Comparison of ENCODE assay signal across 9 cellular contexts in the genomic region with DNA sequence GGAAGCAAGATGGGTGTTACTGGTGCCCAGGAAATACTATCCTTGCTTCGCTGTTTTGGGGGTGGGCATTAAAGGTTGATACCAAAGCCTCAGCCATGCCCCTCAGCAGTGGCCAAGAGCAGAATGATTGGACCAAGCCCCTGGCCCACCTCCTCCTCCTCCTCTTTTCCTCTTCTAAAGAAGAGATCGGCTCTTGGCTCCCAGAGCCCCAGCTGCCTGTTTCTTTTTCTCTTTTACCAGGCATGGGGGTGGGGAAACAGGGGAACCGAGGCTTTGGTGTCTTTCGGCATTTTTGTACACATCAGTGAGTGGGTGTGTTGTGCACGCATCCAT. TPM values are rescaled to one million over a fixed set of nuclear protein-coding genes. Genes with fewer than 3 reads are reported as not detected.
A peak's percentile ranks its signal among the peaks of the same experiment; 100 is the strongest.
DNase-seq lines count a peak whose midpoint lies in the region; ATAC-seq, FAIRE-seq and TF ChIP-seq lines count a peak whose summit lies in the region.
"Had no signal": no experiment of that assay in that cellular context is flagged by ENCODE, and none has a peak within 500 bp of the region (broad histone marks: within the 10 kb centered on the region; RNA-seq: fewer than 3 reads in every experiment).

No MANE protein-coding gene starts in this region.

- ATAC-seq in CD8-positive, alpha-beta T cell = no peak
- no peak for ATAC-seq in pancreas

- in situ Hi-C loops in ACHN (cut with HindIII; ENCODE audit: low pct_ligation_motif_present, low pct_unique_long_range_greater_than_20kb, low sequenced_read_pairs) = no loop called here

- CTCF ChIA-PET in CD8-positive, alpha-beta T cell (lab: Charles Lee) = interaction anchor here (1.1 to 24.7 kb wide), 5 partner anchors 11 to 52 kb away, joined by 3 to 402 read pairs (median 4); no protein-coding TSS in a partner anchor

- POLR2A ChIA-PET in CD8-positive, alpha-beta T cell (lab: Charles Lee) = interaction anchor here (0.7 to 9.7 kb wide), 4 partner anchors 30 to 1621 kb away, joined by 3 to 56 read pairs (median 6); no protein-coding TSS in a partner anchor

- TF ChIP-seq POLR2A in Peyer's patch (IDR thresholded peaks at IDR 0.05) = no peak

- FAIRE-seq in pancreas (lab: Jason Lieb, UNC) = no peak
- FAIRE-seq: colon had no signal

- WGBS in endodermal cell (ENCODE audit: insufficient coverage in 1 of 2, insufficient read length in 1 of 2), 2 experiments = 67% methylated on average over 5 of the region's 5 CpGs; no CpG with 5 or more reads in 1 of the 2 experiments
- WGBS in pancreas, 2 donors = 12% methylated on average over 5 of the region's 5 CpGs

- peak overlapping the region; percentile 18 for H3K27ac ChIP-seq in CD8-positive, alpha-beta T cell (ENCODE audit: low read depth, low read length)
- H3K27ac ChIP-seq in Peyer's patch (peak overlapping the region; percentile 78 to 100 (median 94)), endodermal cell (ENCODE audit: low read depth, low read length) (peak overlapping the region; percentile 82), pancreas (peak overlapping the region; percentile 71 to 91 (median 82))

- peak overlapping the region; percentile 96 for H3K27ac Mint-ChIP-seq in CD8-positive, alpha-beta T cell
- H3K27ac Mint-ChIP-seq in endodermal cell = no peak overlapping the region

- no peaks in the 10 kb centered on the region for H3K27me3 Mint-ChIP-seq in CD8-positive, alpha-beta T cell (ENCODE audit: low read depth)
- peaks cover 13% of the 10 kb centered on the region for H3K27me3 Mint-ChIP-seq in endodermal cell (ENCODE audit: insufficient read depth)

- intact Hi-C loops in CD8-positive, alpha-beta T cell (cut with DNase I, micrococcal nuclease) = no loop called here
- intact Hi-C loops in pancreas (cut with DNase I) = loop anchor here in 1 of 3 donors (10.0 kb wide), 1 partner anchor 56 kb away; a partner anchor contains a TSS

- H3K36me3 ChIP-seq in CD8-positive, alpha-beta T cell (ENCODE audit: insufficient read depth, low read length) = no peaks in the 10 kb centered on the region
- H3K36me3 ChIP-seq in Peyer's patch (no peaks in the 10 kb centered on the region), endodermal cell (ENCODE audit: control insufficient read depth, insufficient read depth, low read length) (no peaks in the 10 kb centered on the region), pancreas (no peaks in the 10 kb centered on the region)

- no peak for TF ChIP-seq CTCF in CD8-positive, alpha-beta T cell (IDR thresholded peaks at IDR 0.05)
- TF ChIP-seq CTCF in Peyer's patch (IDR thresholded peaks at IDR 0.05) (no peak), endodermal cell (conservative IDR thresholded peaks at IDR 0.05) (no peak), pancreas (IDR thresholded peaks at IDR 0.05) (no peak)

- no peak for DNase-seq in CD8-positive, alpha-beta T cell
- DNase-seq in Peyer's patch = no peak
- peak; percentile 66 for DNase-seq in endodermal cell
- no peak for DNase-seq in pancreas
- DNase-seq in NOMO-1 treated with dmso at 0.1 percent for 144 hours (lab: John Stamatoyannopoulos, UW; ENCODE audit: unreplicated experiment) = no peak
- DNase-seq in NCI-H2171 (lab: John Stamatoyannopoulos, UW) = no peak
- no peak for DNase-seq in ACHN
- DNase-seq in NCI-H128 (lab: John Stamatoyannopoulos, UW; ENCODE audit: unreplicated experiment) = no peak

- H3K36me3 Mint-ChIP-seq in CD8-positive, alpha-beta T cell = peaks cover 3% of the 10 kb centered on the region
- no peaks in the 10 kb centered on the region for H3K36me3 Mint-ChIP-seq in endodermal cell (ENCODE audit: low read depth)

- no peak overlapping the region for H3K9ac ChIP-seq in endodermal cell (ENCODE audit: extremely low read depth, low read length, poor library complexity, severe bottlenecking)

- peak overlapping the region; percentile 40 for H3K4me3 ChIP-seq in CD8-positive, alpha-beta T cell (ENCODE audit: low read depth, low read length)
- H3K4me3 ChIP-seq in Peyer's patch (peak overlapping the region in 3 of 4 donors; percentile 33 to 40 (median 34)), endodermal cell (ENCODE audit: low read length) (no peak overlapping the region), pancreas (peak overlapping the region in 2 of 4 donors; percentile 5 to 28)

- no peaks in the 10 kb centered on the region for H3K27me3 ChIP-seq in CD8-positive, alpha-beta T cell (ENCODE audit: insufficient read depth, low read length)
- H3K27me3 ChIP-seq in Peyer's patch (no peaks in the 10 kb centered on the region), endodermal cell (ENCODE audit: control insufficient read depth, insufficient read depth, low read length, poor library complexity, severe bottlenecking) (no peaks in the 10 kb centered on the region), pancreas (no peaks in the 10 kb centered on the region)

- peak overlapping the region; percentile 84 for H3K4me3 Mint-ChIP-seq in CD8-positive, alpha-beta T cell
- H3K4me3 Mint-ChIP-seq in endodermal cell = peak overlapping the region; percentile 34

- peaks cover 93% of the 10 kb centered on the region for H3K4me1 ChIP-seq in CD8-positive, alpha-beta T cell (ENCODE audit: insufficient read depth, low read length)
- peaks cover 22 to 89% (median 53%) of the 10 kb centered on the region in 4 donors for H3K4me1 ChIP-seq in Peyer's patch
- H3K4me1 ChIP-seq in endodermal cell (ENCODE audit: control insufficient read depth, insufficient read depth, low read length) = peaks cover 30% of the 10 kb centered on the region
- peaks cover 51 to 76% (median 67%) of the 10 kb centered on the region in 3 donors for H3K4me1 ChIP-seq in pancreas

- H3K9me3 ChIP-seq in CD8-positive, alpha-beta T cell (ENCODE audit: low read length) = no peaks in the 10 kb centered on the region
- H3K9me3 ChIP-seq in Peyer's patch = no peaks in the 10 kb centered on the region
- H3K9me3 ChIP-seq in endodermal cell (ENCODE audit: control insufficient read depth, low read length) = no peaks in the 10 kb centered on the region
- H3K9me3 ChIP-seq in pancreas = no peaks in the 10 kb centered on the region

- H3K9me3 Mint-ChIP-seq in CD8-positive, alpha-beta T cell = no peaks in the 10 kb centered on the region
- no peaks in the 10 kb centered on the region for H3K9me3 Mint-ChIP-seq in endodermal cell

- peaks cover 88% of the 10 kb centered on the region for H3K4me1 Mint-ChIP-seq in CD8-positive, alpha-beta T cell (ENCODE audit: low read depth)
- peaks cover 60% of the 10 kb centered on the region for H3K4me1 Mint-ChIP-seq in endodermal cell

RNA-seq across cellular contexts. Expression of a gene that starts 5.8 kb away (rescaled TPM):
- 10 to 100 TPM; 34.6 to 35.7 TPM for total RNA-seq in CD8-positive, alpha-beta T cell
- total RNA-seq in Peyer's patch (10 to 100 TPM; 43.4 to 80.5 (median 68.5) TPM), endodermal cell (10 to 100 TPM; 12.7 to 14.4 TPM), pancreas (10 to 100 TPM; 13.8 to 28.1 (median 20.6) TPM)
- 16.0 TPM for polyA plus RNA-seq in endodermal cell (2013, experiment 1 of 2)
- polyA plus RNA-seq in endodermal cell (2013, experiment 2 of 2) = 15.5 TPM
- polyA plus RNA-seq in pancreas = 10 to 100 TPM; 22.4 to 35.7 TPM

RNA-seq across cellular contexts. Expression of a gene that starts 14.3 kb away (rescaled TPM):
- 100 to 1,000 TPM; 103 to 104 TPM for total RNA-seq in CD8-positive, alpha-beta T cell
- total RNA-seq in Peyer's patch (100 to 1,000 TPM in 3 of 4 donors, 10 to 100 TPM in 1; 77.9 to 176 (median 146) TPM), endodermal cell (100 to 1,000 TPM; 106 to 124 TPM), pancreas (10 to 100 TPM; 22.1 to 43.7 (median 29.1) TPM)
- polyA plus RNA-seq in endodermal cell (2013, experiment 1 of 2) = 119 TPM
- 101 TPM for polyA plus RNA-seq in endodermal cell (2013, experiment 2 of 2)
- polyA plus RNA-seq in pancreas = 10 to 100 TPM; 58.5 to 60.1 TPM

RNA-seq across cellular contexts. Expression of a gene that starts 31.8 kb away (rescaled TPM):
- total RNA-seq in CD8-positive, alpha-beta T cell = 10 to 100 TPM; 24.1 to 25.6 TPM
- total RNA-seq in Peyer's patch (10 to 100 TPM; 13.2 to 38.8 (median 18.9) TPM), endodermal cell (1 to 10 TPM; 3.0 to 4.4 TPM), pancreas (10 to 100 TPM in 4 of 6 donors, 1 to 10 TPM in 2; 4.8 to 16.6 (median 11.2) TPM)
- polyA plus RNA-seq in endodermal cell (2013, experiment 1 of 2) = 3.1 TPM
- 2.3 TPM for polyA plus RNA-seq in endodermal cell (2013, experiment 2 of 2)
- polyA plus RNA-seq in pancreas = 10 to 100 TPM; 11.0 to 17.5 TPM

RNA-seq across cellular contexts. Expression of a gene that starts 53.2 kb away (rescaled TPM):
- total RNA-seq in CD8-positive, alpha-beta T cell = 10 to 100 TPM; 43.8 to 46.6 TPM
- total RNA-seq in Peyer's patch = 100 to 1,000 TPM in 3 of 4 donors, 10 to 100 TPM in 1; 86.3 to 207 (median 117) TPM
- total RNA-seq in endodermal cell = 100 to 1,000 TPM in 1 of 2 donors, 10 to 100 TPM in 1; 95.4 to 108 TPM
- 126 TPM for polyA plus RNA-seq in endodermal cell (2013, experiment 1 of 2)
- polyA plus RNA-seq in endodermal cell (2013, experiment 2 of 2) = 115 TPM
- 10 to 100 TPM; 21.0 to 44.6 (median 29.2) TPM for total RNA-seq in pancreas
- polyA plus RNA-seq in pancreas = 100 to 1,000 TPM in 1 of 2 donors, 10 to 100 TPM in 1; 71.0 to 105 TPM

RNA-seq across cellular contexts. Expression of a gene that starts 53.3 kb away (rescaled TPM):
- not detected for total RNA-seq in CD8-positive, alpha-beta T cell
- total RNA-seq in Peyer's patch (not detected), endodermal cell (not detected), pancreas (under 1 TPM in 2 of 6 donors, not detected in 4; 0.16 to 0.20 TPM)
- polyA plus RNA-seq in endodermal cell (2013, experiment 1 of 2) = not detected
- polyA plus RNA-seq in endodermal cell (2013, experiment 2 of 2) = not detected
- 1 to 10 TPM in 1 of 2 donors, under 1 TPM in 1; 0.27 to 3.5 TPM for polyA plus RNA-seq in pancreas

Comparison
In these comparisons a context has a peak if more than half of its experiments do, and no peak if none do; other contexts are left out.
1. H3K27ac ChIP-seq: peak in every context shown above with its lines; median percentile 94 in Peyer's patch; 82 in endodermal cell; 82 in pancreas; 18 in CD8-positive, alpha-beta T cell.